ENCODE assay signal across 23 cellular contexts in the genomic region with DNA sequence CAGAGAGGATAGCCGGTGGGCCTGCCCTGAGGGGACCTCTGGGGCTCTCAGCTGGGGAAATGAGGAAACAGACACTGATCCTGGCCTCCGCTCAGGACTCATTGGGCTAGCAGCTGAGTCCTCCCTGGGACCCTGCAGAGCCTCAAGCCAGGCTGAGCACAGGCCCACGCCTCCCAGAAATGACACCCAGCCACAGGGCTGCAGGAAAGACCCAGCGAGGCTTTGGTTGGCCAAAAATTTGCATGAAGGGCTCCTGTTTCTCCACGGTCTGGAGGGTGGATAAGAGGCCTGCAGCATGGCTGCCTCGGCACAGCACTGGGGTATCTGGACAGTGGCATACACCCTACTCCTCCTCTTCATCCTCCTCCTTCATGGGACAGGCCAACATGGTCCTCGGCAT.
DNase-seq lines count a peak whose midpoint lies in the region; ATAC-seq, FAIRE-seq and TF ChIP-seq lines count a peak whose summit lies in the region.
"Had no signal": no experiment of that assay in that cellular context is flagged by ENCODE, and none has a peak within 500 bp of the region (broad histone marks: within the 10 kb centered on the region; RNA-seq: fewer than 3 reads in every experiment).

No MANE protein-coding gene starts in this region.

- TF ChIP-seq EP300 in HepG2 (IDR thresholded peaks at IDR 0.05; ENCODE audit: low read depth in 2 of 2, low read length in 2 of 2) = no peak
- TF ChIP-seq EP300 in HepG2 (CRISPR knock-in tag; IDR thresholded peaks at IDR 0.05; ENCODE audit: borderline replicate concordance) = no peak

- WGBS in HepG2 (ENCODE audit: low lambda C conversion rate) = 41% methylated on average over 4 of the region's 7 CpGs

- H3K27me3 ChIP-seq in HepG2 (ENCODE audit: control insufficient read depth in 1 of 2, insufficient read depth in 2 of 2, low read length in 2 of 2) = peaks cover 0 to 6% of the 10 kb centered on the region in 2 experiments; a peak in 2 of 5 replicates

- H3K27ac ChIP-seq in OCI-LY7 (ENCODE audit: low read depth, low read length, poor library complexity, severe bottlenecking) (no peak overlapping the region), HepG2 (ENCODE audit: extremely low read length, insufficient read depth, low read length) (no peak overlapping the region)
- H3K27ac ChIP-seq: 22Rv1, A549, C4-2B, GM23248, HL-60 had no signal

- no peak overlapping the region for H3K4me2 ChIP-seq in OCI-LY7 (ENCODE audit: low read length)
- H3K4me2 ChIP-seq in HepG2 (ENCODE audit: low read depth, low read length) = no peak overlapping the region
- H3K4me2 ChIP-seq: A549 had no signal

- H3K79me2 ChIP-seq in OCI-LY7 (ENCODE audit: insufficient read depth, low read depth, low read length) (no peaks in the 10 kb centered on the region), HepG2 (ENCODE audit: insufficient read depth, low read length) (no peaks in the 10 kb centered on the region)

- peak; percentile 24 for DNase-seq in activated CD4-positive, alpha-beta T cell treated with anti-CD3 and anti-CD28 coated beads, Interleukin-2, amount 10 ng/mL, durations not matched to agents 24 days and 14 days
- no peak for DNase-seq in activated CD4-positive, alpha-beta T cell treated with anti-CD3 and anti-CD28 coated beads, Interleukin-2, amount 10 ng/mL, durations not matched to agents 7 days and 5 days
- DNase-seq in OCI-LY7 (ENCODE audit: low spot score) = no peak
- DNase-seq in HepG2 (ENCODE audit: low spot score) = no peak
- DNase-seq: AML-193; Caco-2; CD4-positive, alpha-beta T cell; GM23248; IMR-90; Kasumi-1; KBM-7 had no signal

- CTCF ChIA-PET in activated CD4-positive, alpha-beta T cell treated with anti-CD3 and anti-CD28 coated beads, Interleukin-2, amount 10 ng/mL, durations not matched to agents 7 days and 5 days (lab: Charles Lee) = no interaction called here
- CTCF ChIA-PET in OCI-LY7 (lab: Charles Lee; ENCODE audit: unreplicated experiment) = no interaction called here
- CTCF ChIA-PET in HepG2 (lab: Yijun Ruan, JAX; ENCODE audit: low intra/inter-chr PET ratio, low total read pairs) = no interaction called here

- POLR2A ChIA-PET in activated CD4-positive, alpha-beta T cell treated with anti-CD3 and anti-CD28 coated beads, Interleukin-2, amount 10 ng/mL, durations not matched to agents 7 days and 5 days (lab: Charles Lee) = no interaction called here
- POLR2A ChIA-PET in OCI-LY7 (lab: Charles Lee) = no interaction called here
- POLR2A ChIA-PET in HepG2 (lab: Yijun Ruan, JAX) = no interaction called here

- peak; percentile 52 for ATAC-seq in HepG2
- no peak for ATAC-seq in GM18858 (IDR thresholded peaks at IDR 0.05; ENCODE audit: unreplicated experiment)
- ATAC-seq in GM18519 (IDR thresholded peaks at IDR 0.05; ENCODE audit: low FRiP score, unreplicated experiment) = no peak
- ATAC-seq in HG03095 (IDR thresholded peaks at IDR 0.05; ENCODE audit: unreplicated experiment) = no peak

- no peak for FAIRE-seq in HepG2 (lab: Jason Lieb, UNC)
- FAIRE-seq: A549, D721Med, G401.6, GM12892, GM18507 had no signal

- intact Hi-C loops in activated CD4-positive, alpha-beta T cell treated with anti-CD3 and anti-CD28 coated beads, Interleukin-2, amount 10 ng/mL, durations not matched to agents 24 days and 14 days (cut with micrococcal nuclease) = no loop called here
- intact Hi-C loops in OCI-LY7 (cut with micrococcal nuclease; ENCODE audit: unreplicated experiment) (no loop called here), HepG2 (cut with micrococcal nuclease; ENCODE audit: unreplicated experiment) (no loop called here)

- H3K4me1 Mint-ChIP-seq in activated CD4-positive, alpha-beta T cell treated with anti-CD3 and anti-CD28 coated beads, Interleukin-2, amount 10 ng/mL, durations not matched to agents 24 days and 14 days = peaks cover 2% of the 10 kb centered on the region
- peaks cover 2% of the 10 kb centered on the region for H3K4me1 Mint-ChIP-seq in activated CD4-positive, alpha-beta T cell treated with anti-CD3 and anti-CD28 coated beads, Interleukin-2, amount 10 ng/mL, durations not matched to agents 7 days and 5 days

- H3K4me1 ChIP-seq in OCI-LY7 (ENCODE audit: insufficient read depth, low read length, poor library complexity, severe bottlenecking) (no peaks in the 10 kb centered on the region), HepG2 (ENCODE audit: insufficient read depth, low read length) (no peaks in the 10 kb centered on the region)
- H3K4me1 ChIP-seq: A549, Caco-2, HAP-1 had no signal

- no peaks in the 10 kb centered on the region for H3K36me3 ChIP-seq in OCI-LY7 (ENCODE audit: insufficient read depth, low read length)
- H3K36me3 ChIP-seq in HepG2 (replicated peaks in 1 of 2; ENCODE audit: control insufficient read depth in 1 of 2, insufficient read depth in 2 of 2, low read length in 2 of 2) = no peaks in the 10 kb centered on the region
- H3K36me3 ChIP-seq: HAP-1 had no signal

- in situ Hi-C loops in HepG2 (cut with HindIII; ENCODE audit: extremely low pct_ligation_motif_present, low pct_unique_long_range_greater_than_20kb) = no loop called here

- H4K20me1 ChIP-seq in OCI-LY7 (ENCODE audit: insufficient read depth, low read length) (no peaks in the 10 kb centered on the region), HepG2 (ENCODE audit: insufficient read depth, low read length) (no peaks in the 10 kb centered on the region)

- no peak overlapping the region for H3K27ac Mint-ChIP-seq in activated CD4-positive, alpha-beta T cell treated with anti-CD3 and anti-CD28 coated beads, Interleukin-2, amount 10 ng/mL, durations not matched to agents 24 days and 14 days
- H3K27ac Mint-ChIP-seq in activated CD4-positive, alpha-beta T cell treated with anti-CD3 and anti-CD28 coated beads, Interleukin-2, amount 10 ng/mL, durations not matched to agents 7 days and 5 days = no peak overlapping the region
- H3K27ac Mint-ChIP-seq: CD4-positive, alpha-beta T cell had no signal

- H2AFZ ChIP-seq in OCI-LY7 (ENCODE audit: low read length) = peak overlapping the region; percentile 53; the same call in 1 of the 2 replicates
- H2AFZ ChIP-seq in HepG2 (ENCODE audit: low read length) = no peak overlapping the region
- H2AFZ ChIP-seq: GM23248 had no signal

- H3K36me3 Mint-ChIP-seq in activated CD4-positive, alpha-beta T cell treated with anti-CD3 and anti-CD28 coated beads, Interleukin-2, amount 10 ng/mL, durations not matched to agents 24 days and 14 days (ENCODE audit: low read depth) = peaks cover 4% of the 10 kb centered on the region
- peaks cover 5% of the 10 kb centered on the region for H3K36me3 Mint-ChIP-seq in activated CD4-positive, alpha-beta T cell treated with anti-CD3 and anti-CD28 coated beads, Interleukin-2, amount 10 ng/mL, durations not matched to agents 7 days and 5 days (ENCODE audit: low read depth)

- no peaks in the 10 kb centered on the region for H3K9me2 ChIP-seq in OCI-LY7 (ENCODE audit: insufficient read depth, low read length)

- peaks cover 22% of the 10 kb centered on the region for H3K9me3 Mint-ChIP-seq in activated CD4-positive, alpha-beta T cell treated with anti-CD3 and anti-CD28 coated beads, Interleukin-2, amount 10 ng/mL, durations not matched to agents 24 days and 14 days
- H3K9me3 Mint-ChIP-seq in activated CD4-positive, alpha-beta T cell treated with anti-CD3 and anti-CD28 coated beads, Interleukin-2, amount 10 ng/mL, durations not matched to agents 7 days and 5 days = peaks cover 13% of the 10 kb centered on the region

- no peak for TF ChIP-seq POLR2A in HepG2 (IDR thresholded peaks at IDR 0.05; ENCODE audit: insufficient read depth in 1 of 2, low read depth in 2 of 2, low read length in 2 of 2)

- no peak overlapping the region for H3K4me3 Mint-ChIP-seq in activated CD4-positive, alpha-beta T cell treated with anti-CD3 and anti-CD28 coated beads, Interleukin-2, amount 10 ng/mL, durations not matched to agents 24 days and 14 days
- H3K4me3 Mint-ChIP-seq in activated CD4-positive, alpha-beta T cell treated with anti-CD3 and anti-CD28 coated beads, Interleukin-2, amount 10 ng/mL, durations not matched to agents 7 days and 5 days = no peak overlapping the region
- H3K4me3 Mint-ChIP-seq: CD4-positive, alpha-beta T cell had no signal

- BruUV-seq in OCI-LY7 (replicated peaks; lab: Mats Ljungman, UMichigan) (no TSS peak), HepG2 (replicated peaks; lab: Mats Ljungman, UMichigan) (no TSS peak)

- H3K9me3 ChIP-seq in OCI-LY7 (ENCODE audit: low read length) (no peaks in the 10 kb centered on the region), HepG2 (ENCODE audit: low read length) (no peaks in the 10 kb centered on the region)
- H3K9me3 ChIP-seq: Caco-2, HAP-1 had no signal

- H3K4me3 ChIP-seq in OCI-LY7 (ENCODE audit: low read depth, low read length, poor library complexity, severe bottlenecking) (no peak overlapping the region), HepG2 (replicated peaks in 1 of 3; ENCODE audit: insufficient read depth in 1 of 3, low read depth in 2 of 3, low read length in 3 of 3) (no peak overlapping the region)
- H3K4me3 ChIP-seq: A549, GM23248, HAP-1 had no signal

- H3K9ac ChIP-seq in HepG2 (ENCODE audit: insufficient read depth, low read depth, low read length) = no peak overlapping the region
- H3K9ac ChIP-seq: GM23248 had no signal

- H3K27me3 Mint-ChIP-seq in activated CD4-positive, alpha-beta T cell treated with anti-CD3 and anti-CD28 coated beads, Interleukin-2, amount 10 ng/mL, durations not matched to agents 24 days and 14 days = no peaks in the 10 kb centered on the region
- H3K27me3 Mint-ChIP-seq in activated CD4-positive, alpha-beta T cell treated with anti-CD3 and anti-CD28 coated beads, Interleukin-2, amount 10 ng/mL, durations not matched to agents 7 days and 5 days = peaks cover 2% of the 10 kb centered on the region

- no peak for TF ChIP-seq RAD21 in HepG2 (CRISPR knock-in tag; IDR thresholded peaks at IDR 0.05)

- TF ChIP-seq CTCF in OCI-LY7 (conservative IDR thresholded peaks at IDR 0.05; ENCODE audit: low read length) (no peak), HepG2 (CRISPR knock-in tag; IDR thresholded peaks at IDR 0.05) (no peak)

TF ChIP-seq in HepG2, 621 proteins besides CTCF, POLR2A, EP300 and RAD21:
- TF ChIP-seq, protein P1, sequence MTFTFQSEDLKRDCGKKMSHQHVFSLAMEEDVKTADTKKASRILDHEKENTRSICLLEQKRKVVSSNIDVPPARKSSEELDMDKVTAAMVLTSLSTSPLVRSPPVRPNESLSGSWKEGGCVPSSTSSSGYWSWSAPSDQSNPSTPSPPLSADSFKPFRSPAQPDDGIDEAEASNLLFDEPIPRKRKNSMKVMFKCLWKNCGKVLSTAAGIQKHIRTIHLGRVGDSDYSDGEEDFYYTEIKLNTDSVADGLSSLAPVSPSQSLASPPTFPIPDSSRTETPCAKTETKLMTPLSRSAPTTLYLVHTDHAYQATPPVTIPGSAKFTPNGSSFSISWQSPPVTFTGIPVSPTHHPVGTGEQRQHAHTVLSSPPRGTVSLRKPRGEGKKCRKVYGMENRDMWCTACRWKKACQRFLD (CRISPR knock-in tag; IDR thresholded peaks at IDR 0.05; ENCODE audit: borderline replicate concordance) = no peak
- no peak for TF ChIP-seq NKX3-1 (CRISPR knock-in tag; IDR thresholded peaks at IDR 0.05)
- no peak for TF ChIP-seq KDM5B (CRISPR knock-in tag; IDR thresholded peaks at IDR 0.05; ENCODE audit: borderline replicate concordance)
- TF ChIP-seq ZNF10 (CRISPR knock-in tag; IDR thresholded peaks at IDR 0.05; ENCODE audit: borderline replicate concordance, low read depth) = no peak
